Comparison of ENCODE assay signal across 7 cellular contexts in genomic region chr17:8289103-8289397, GRCh38. TPM values are rescaled to one million over a fixed set of nuclear protein-coding genes. Genes with fewer than 3 reads are reported as not detected.
DNase-seq lines count a peak whose midpoint lies in the region; ATAC-seq, FAIRE-seq and TF ChIP-seq lines count a peak whose summit lies in the region.

No MANE protein-coding gene starts in this region.

- H3K27ac Mint-ChIP-seq in mesothelial cell of epicardium = peak overlapping the region; percentile 60

- WGBS in mammary epithelial cell (ENCODE audit: low coverage, missing lambda C conversion rate) = no CpG with 5 or more reads among the region's 17 CpGs
- 4% methylated on average over 17 of the region's 17 CpGs for WGBS in aorta, 2 donors

- peaks cover 8% of the 10 kb centered on the region for H3K79me2 ChIP-seq in mammary epithelial cell (ENCODE audit: insufficient read depth, low read length)

- in situ Hi-C loops in mammary epithelial cell (cut with MboI; ENCODE audit: low sequenced_read_pairs in 2 of 2) = no loop called here

- CTCF ChIA-PET in mammary epithelial cell (lab: Charles Lee; ENCODE audit: low non-redundant PET) = interaction anchor here (0.6 to 0.8 kb wide), 2 partner anchors 40 to 450 kb away, joined by 3 read pairs; partner anchors contain the start of gene PFAS

- H3K27me3 ChIP-seq in MG63 = no peaks in the 10 kb centered on the region
- no peaks in the 10 kb centered on the region for H3K27me3 ChIP-seq in mammary epithelial cell (ENCODE audit: insufficient read depth, low read length)
- H3K27me3 ChIP-seq in aorta (ENCODE audit: control insufficient read depth in 1 of 2, insufficient read depth in 2 of 2, low read length in 1 of 2) = no peaks in the 10 kb centered on the region

- TF ChIP-seq CTCF in mammary epithelial cell (conservative IDR thresholded peaks at IDR 0.05 in 1 of 2, IDR thresholded peaks at IDR 0.05 in 1 of 2; ENCODE audit: extremely low read depth in 1 of 2, insufficient read depth in 1 of 2, low read depth in 1 of 2, low read length in 2 of 2) (no peak), mesothelial cell of epicardium (IDR thresholded peaks at IDR 0.05; ENCODE audit: unreplicated experiment) (no peak)

- no peaks in the 10 kb centered on the region for H3K9me3 ChIP-seq in MG63
- no peaks in the 10 kb centered on the region for H3K9me3 ChIP-seq in mammary epithelial cell (replicated peaks; ENCODE audit: insufficient read depth, low read length)
- no peaks in the 10 kb centered on the region for H3K9me3 ChIP-seq in aorta (ENCODE audit: control insufficient read depth, low read length)

- H3K4me1 Mint-ChIP-seq in mesothelial cell of epicardium = peaks cover 18% of the 10 kb centered on the region

- H3K27me3 Mint-ChIP-seq in mesothelial cell of epicardium (ENCODE audit: low read depth) = no peaks in the 10 kb centered on the region

- dilution Hi-C loops in mammary epithelial cell (cut with HindIII; ENCODE audit: low sequenced_read_pairs) = no loop called here

- DNase-seq in GM18507 (ENCODE audit: extremely low spot score, insufficient read length, low read depth) (peak; percentile 58), MG63 (peak; percentile 54), mammary epithelial cell (no peak), mesothelial cell of epicardium (ENCODE audit: low spot score in 2 of 2, unreplicated experiment in 2 of 2) (peak; percentile 59 to 78), aorta (peak; percentile 87 to 94), hippocampal formation (lab: John Stamatoyannopoulos, UW) (no peak), NCI-H2171 (lab: John Stamatoyannopoulos, UW) (no peak)

- intact Hi-C loops in mammary epithelial cell (cut with micrococcal nuclease) = loop anchor here (5.0 kb wide), 1 partner anchor 37 kb away; no protein-coding TSS in a partner anchor
- intact Hi-C loops in aorta (cut with DNase I) = no loop called here

- H3K9ac ChIP-seq in mammary epithelial cell (ENCODE audit: insufficient read depth, low read length) = peak overlapping the region; percentile 74

- no peak for FAIRE-seq in GM18507 (lab: Jason Lieb, UNC)

- no peaks in the 10 kb centered on the region for H3K36me3 ChIP-seq in MG63
- no peaks in the 10 kb centered on the region for H3K36me3 ChIP-seq in mammary epithelial cell (ENCODE audit: insufficient read depth, low read length)
- H3K36me3 ChIP-seq in aorta (ENCODE audit: control insufficient read depth in 1 of 2, insufficient read depth in 2 of 2, low read length in 1 of 2) = no peaks in the 10 kb centered on the region

- H3K4me2 ChIP-seq in mammary epithelial cell (ENCODE audit: insufficient read depth, low read depth, low read length) = peak overlapping the region; percentile 97

- no peaks in the 10 kb centered on the region for H4K20me1 ChIP-seq in mammary epithelial cell (ENCODE audit: insufficient read depth, low read length)

- H3K4me3 Mint-ChIP-seq in mesothelial cell of epicardium = peak overlapping the region; percentile 93

- no peak for ATAC-seq in aorta (ENCODE audit: low FRiP score)

- no peaks in the 10 kb centered on the region for H3K9me3 Mint-ChIP-seq in mesothelial cell of epicardium

- no peaks in the 10 kb centered on the region for H3K36me3 Mint-ChIP-seq in mesothelial cell of epicardium

- H3K4me1 ChIP-seq in mammary epithelial cell (ENCODE audit: insufficient read depth, low read length) (peaks cover 12% of the 10 kb centered on the region), aorta (ENCODE audit: control insufficient read depth in 1 of 2, insufficient read depth in 2 of 2, low read length in 2 of 2) (no peaks in the 10 kb centered on the region)

- H2AFZ ChIP-seq in mammary epithelial cell (ENCODE audit: low read depth, low read length) = peak overlapping the region; percentile 99

- H3K27ac ChIP-seq in mammary epithelial cell (ENCODE audit: insufficient read depth, low read depth, low read length) = peak overlapping the region; percentile 62
- H3K27ac ChIP-seq in aorta (ENCODE audit: low read depth in 1 of 2, low read length in 2 of 2) = no peak overlapping the region

- BruUV-seq in mammary epithelial cell (replicated peaks; lab: Mats Ljungman, UMichigan) = TSS peak; percentile 56

- H3K4me3 ChIP-seq in MG63 (peak overlapping the region; percentile 69), mammary epithelial cell (replicated peaks in 1 of 3; ENCODE audit: insufficient read depth in 1 of 3, low read depth in 2 of 3, low read length in 3 of 3) (peak overlapping the region; percentile 70 to 80 (median 76)), aorta (ENCODE audit: low read length in 2 of 2) (peak overlapping the region; percentile 43 to 44)

RNA-seq across cellular contexts. Expression of gene RANGRF, which starts 0.6 kb away (rescaled TPM):
- 22.1 and 22.3 TPM in 2 replicates for total RNA-seq in MG63 (2014; rRNA removed; shearing (Covaris generic); ENCODE audit: low replicate concordance)
- 10 to 100 TPM; 11.3 to 25.4 TPM for total RNA-seq in mammary epithelial cell
- polyA plus RNA-seq in mammary epithelial cell = 35.5 TPM
- 14.8 TPM for polyA minus RNA-seq in mammary epithelial cell
- 25.1 to 26.4 TPM (median 25.7 TPM) in 3 replicates for total RNA-seq in mesothelial cell of epicardium
- 10 to 100 TPM; 20.3 to 21.7 TPM for total RNA-seq in aorta
- 10 to 100 TPM; 28.7 to 53.7 TPM for polyA plus RNA-seq in aorta

RNA-seq across cellular contexts. Expression of gene SLC25A35, which starts 6.2 kb away (rescaled TPM):
- 1.0 TPM in 1 of 2 replicates, not detected in the other for total RNA-seq in MG63 (2014; rRNA removed; shearing (Covaris generic); ENCODE audit: low replicate concordance)
- total RNA-seq in mammary epithelial cell = 1 to 10 TPM in 1 of 2 donors, under 1 TPM in 1; 0.83 to 5.2 TPM
- 2.0 TPM for polyA plus RNA-seq in mammary epithelial cell
- not detected for polyA minus RNA-seq in mammary epithelial cell
- 8.8 to 9.2 TPM (median 9.1 TPM) in 3 replicates for total RNA-seq in mesothelial cell of epicardium
- total RNA-seq in aorta = 1 to 10 TPM; 3.0 to 4.8 TPM
- 1 to 10 TPM; 1.0 to 6.6 TPM for polyA plus RNA-seq in aorta

RNA-seq across cellular contexts. Expression of gene ARHGEF15, which starts 21.0 kb away (rescaled TPM):
- total RNA-seq in MG63 (2014; rRNA removed; shearing (Covaris generic); ENCODE audit: low replicate concordance) = not detected in 2 replicates
- total RNA-seq in mammary epithelial cell (not detected), mesothelial cell of epicardium (0.20 TPM in 1 of 3 replicates, not detected in the others), aorta (10 to 100 TPM; 18.6 to 36.5 TPM)
- polyA plus RNA-seq in mammary epithelial cell (not detected), aorta (1 to 10 TPM in 1 of 2 donors, under 1 TPM in 1; 0.75 to 2.1 TPM)
- polyA minus RNA-seq in mammary epithelial cell = not detected

RNA-seq across cellular contexts. Expression of gene PFAS, which starts 40.0 kb away (rescaled TPM):
- 72.8 and 82.7 TPM in 2 replicates for total RNA-seq in MG63 (2014; rRNA removed; shearing (Covaris generic); ENCODE audit: low replicate concordance)
- total RNA-seq in mammary epithelial cell (10 to 100 TPM in 1 of 2 donors, 1 to 10 TPM in 1; 8.5 to 31.2 TPM), mesothelial cell of epicardium (104 to 111 TPM (median 105 TPM) in 3 replicates), aorta (10 to 100 TPM; 21.3 to 25.4 TPM)
- polyA plus RNA-seq in mammary epithelial cell (12.3 TPM), aorta (1 to 10 TPM; 1.4 to 8.3 TPM)
- 76.1 TPM for polyA minus RNA-seq in mammary epithelial cell

RNA-seq across cellular contexts. Expression of gene CTC1, which starts 41.2 kb away (rescaled TPM):
- 4.2 and 25.8 TPM in 2 replicates for total RNA-seq in MG63 (2014; rRNA removed; shearing (Covaris generic); ENCODE audit: low replicate concordance)
- 10 to 100 TPM in 1 of 2 donors, 1 to 10 TPM in 1; 6.8 to 24.6 TPM for total RNA-seq in mammary epithelial cell
- polyA plus RNA-seq in mammary epithelial cell = 11.0 TPM
- polyA minus RNA-seq in mammary epithelial cell = 42.8 TPM
- 45.1 to 52.9 TPM (median 50.6 TPM) in 3 replicates for total RNA-seq in mesothelial cell of epicardium
- total RNA-seq in aorta = 10 to 100 TPM; 43.3 to 59.2 TPM
- 10 to 100 TPM in 1 of 2 donors, 1 to 10 TPM in 1; 4.6 to 36.4 TPM for polyA plus RNA-seq in aorta

Comparison
In these comparisons a context has a peak if more than half of its experiments do, and no peak if none do; other contexts are left out.
1. DNase-seq: peak in GM18507 (single experiment), MG63 (single experiment), mesothelial cell of epicardium (2 of 2) and aorta (2 of 2); none in mammary epithelial cell (single experiment), hippocampal formation (0 of 2) and NCI-H2171 (single experiment).
2. RNA of gene ARHGEF15, which starts 21.0 kb away (total RNA-seq): 18.6 to 36.5 TPM in aorta; 0.20 TPM in mesothelial cell of epicardium, not detected in MG63 and not detected in mammary epithelial cell; every median in the first group is over 10 times any median in the second.
3. Peak in every context shown above with its lines, with median percentiles within 50 percentile points of each other: H3K4me3 ChIP-seq.